8 cellular contexts compared by ENCODE assay signal in the genomic region with DNA sequence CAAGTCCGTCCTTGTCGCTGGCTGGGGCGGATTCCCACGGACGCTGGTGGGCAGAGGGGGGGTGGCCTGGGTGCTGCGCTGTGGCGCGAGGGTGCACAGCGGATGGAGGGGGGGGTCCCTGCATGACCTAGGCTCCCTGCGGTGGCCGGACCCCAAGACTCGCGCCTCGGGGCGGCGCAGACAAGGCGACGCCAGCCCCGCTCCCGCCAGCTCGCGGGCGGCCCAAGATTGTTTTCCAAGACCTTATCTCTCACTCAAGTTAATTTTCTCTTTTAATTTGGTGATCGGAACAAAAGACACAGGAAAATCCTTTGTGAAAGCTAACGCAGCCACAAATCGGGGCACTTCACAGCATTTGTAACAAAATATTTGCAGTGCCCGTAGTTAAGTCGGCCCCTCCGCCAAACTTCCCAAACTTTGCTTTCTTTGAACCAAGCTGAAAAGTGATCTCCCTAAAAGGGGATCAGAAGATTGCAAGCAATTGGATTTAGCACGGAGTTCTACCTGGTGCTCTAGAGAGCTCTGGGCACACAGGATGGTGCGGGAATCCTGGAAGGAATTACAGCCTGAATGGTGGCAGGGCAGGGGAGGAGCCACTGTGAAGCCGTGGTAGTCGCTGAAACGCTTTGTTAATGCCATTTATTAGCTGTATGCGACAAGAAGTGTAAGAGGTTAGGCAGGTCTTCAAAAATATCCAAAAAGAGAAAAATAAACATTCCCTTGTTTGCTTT.
DNase-seq lines count a peak whose midpoint lies in the region; ATAC-seq and TF ChIP-seq lines count a peak whose summit lies in the region.

No MANE protein-coding gene starts in this region.

- peaks cover 8% of the 10 kb centered on the region for H3K36me3 Mint-ChIP-seq in activated naive CD4-positive, alpha-beta T cell treated with anti-CD3 and anti-CD28 coated beads, Interleukin-2, amount 50 U/mL, for 24 hours

- no peaks in the 10 kb centered on the region for H3K27me3 ChIP-seq in stomach smooth muscle (ENCODE audit: control insufficient read depth in 1 of 2, insufficient read depth in 2 of 2, low read length in 2 of 2)

- peaks cover 32% of the 10 kb centered on the region for H3K4me1 Mint-ChIP-seq in activated naive CD4-positive, alpha-beta T cell treated with anti-CD3 and anti-CD28 coated beads, Interleukin-2, amount 50 U/mL, for 24 hours

- peak overlapping the region; percentile 23 for H3K4me3 Mint-ChIP-seq in activated naive CD4-positive, alpha-beta T cell treated with anti-CD3 and anti-CD28 coated beads, Interleukin-2, amount 50 U/mL, for 24 hours

- no peak for DNase-seq in activated naive CD4-positive, alpha-beta T cell (lab: John Stamatoyannopoulos, UW)
- DNase-seq in astrocyte of the cerebellum (ENCODE audit: low read depth) (no peak), kidney glomerular epithelial cell (lab: John Stamatoyannopoulos, UW) (peak; percentile 64)

- H3K27ac ChIP-seq in stomach smooth muscle (ENCODE audit: low read length) = peak overlapping the region; percentile 95

- no peak overlapping the region for H3K27ac Mint-ChIP-seq in activated naive CD4-positive, alpha-beta T cell treated with anti-CD3 and anti-CD28 coated beads, Interleukin-2, amount 50 U/mL, for 24 hours

- peaks cover 13% of the 10 kb centered on the region for H3K9me3 Mint-ChIP-seq in activated naive CD4-positive, alpha-beta T cell treated with anti-CD3 and anti-CD28 coated beads, Interleukin-2, amount 50 U/mL, for 24 hours

- H3K9ac ChIP-seq in stomach smooth muscle (ENCODE audit: low read length in 2 of 2) = peak overlapping the region; percentile 76 to 90

- in situ Hi-C loops in astrocyte of the cerebellum (cut with HindIII; ENCODE audit: low sequenced_read_pairs) = no loop called here

- no peak for TF ChIP-seq CTCF in astrocyte of the cerebellum (IDR thresholded peaks at IDR 0.05; ENCODE audit: low read depth, low read length, missing control alignments)

- peaks cover 0 to 9% of the 10 kb centered on the region in 2 donors for H3K9me3 ChIP-seq in stomach smooth muscle (ENCODE audit: control insufficient read depth in 2 of 2, low read length in 2 of 2)

- H3K4me3 ChIP-seq in astrocyte of the cerebellum (ENCODE audit: low read depth, low read length) = peak overlapping the region; percentile 32
- H3K4me3 ChIP-seq in stomach smooth muscle (ENCODE audit: low read length in 2 of 2) = peak overlapping the region; percentile 75

- ATAC-seq in HG02938 (IDR thresholded peaks at IDR 0.05; ENCODE audit: unreplicated experiment) (no peak), GM21360 (IDR thresholded peaks at IDR 0.05; ENCODE audit: unreplicated experiment) (no peak), GM18502 (IDR thresholded peaks at IDR 0.05; ENCODE audit: poor library complexity, unreplicated experiment) (no peak)

- peaks cover 41% of the 10 kb centered on the region for H3K4me1 ChIP-seq in stomach smooth muscle (ENCODE audit: control insufficient read depth, insufficient read depth, low read length)

- H3K36me3 ChIP-seq in stomach smooth muscle (ENCODE audit: control insufficient read depth in 2 of 2, insufficient read depth in 2 of 2, low read length in 2 of 2) = no peaks in the 10 kb centered on the region

- peaks cover 23% of the 10 kb centered on the region for H3K27me3 Mint-ChIP-seq in activated naive CD4-positive, alpha-beta T cell treated with anti-CD3 and anti-CD28 coated beads, Interleukin-2, amount 50 U/mL, for 24 hours
